In genomic region chrX:63657821-63658220, GRCh38 we compare ENCODE assay signal across 11 cellular contexts.
A peak's percentile ranks its signal among the peaks of the same experiment; 100 is the strongest.
DNase-seq lines count a peak whose midpoint lies in the region; ATAC-seq and TF ChIP-seq lines count a peak whose summit lies in the region.
"Had no signal": no experiment of that assay in that cellular context is flagged by ENCODE, and none has a peak within 500 bp of the region (broad histone marks: within the 10 kb centered on the region; RNA-seq: fewer than 3 reads in every experiment).

No MANE protein-coding gene starts in this region.

- CTCF ChIA-PET in RWPE1 (lab: Yijun Ruan, JAX), result no interaction called here

- no peak overlapping the region for H3K4me3 ChIP-seq in fibroblast of villous mesenchyme (ENCODE audit: low read depth, low read length)
- H3K4me3 ChIP-seq in psoas muscle, result no peak overlapping the region
- H3K4me3 ChIP-seq: SK-N-MC had no signal

- H3K36me3 ChIP-seq in psoas muscle (ENCODE audit: insufficient read depth in 1 of 2, low read depth in 1 of 2), result no peaks in the 10 kb centered on the region

- no peaks in the 10 kb centered on the region for H3K9me3 ChIP-seq in psoas muscle

- intact Hi-C loops in psoas muscle (cut with DNase I), result no loop called here

- DNase-seq in ELR (ENCODE audit: low read depth), result peak; percentile 78
- DNase-seq in RWPE1 (ENCODE audit: low spot score), result peak; percentile 22
- peak; percentile 64 for DNase-seq in fibroblast of villous mesenchyme (ENCODE audit: low read depth)
- peak; percentile 24 to 50 for DNase-seq in psoas muscle
- no peak for DNase-seq in stimulated activated CD4-positive, alpha-beta T cell treated with anti-CD3 and anti-CD28 coated beads, Interleukin-4, amount 100 ng/mL, for 4 hours
- no peak for DNase-seq in SW 1271 (lab: John Stamatoyannopoulos, UW)
- DNase-seq: activated CD8-positive, alpha-beta memory T cell treated with anti-CD3 and anti-CD28 coated beads, Interleukin-2, amount 50 U/mL, for 4 hours; NCI-H1417 had no signal

- TF ChIP-seq CTCF in RWPE1 (conservative IDR thresholded peaks at IDR 0.05; ENCODE audit: low read depth) (no peak), fibroblast of villous mesenchyme (IDR thresholded peaks at IDR 0.05; ENCODE audit: insufficient read depth, low read depth, low read length) (no peak), psoas muscle (IDR thresholded peaks at IDR 0.05) (no peak)

- POLR2A ChIA-PET in RWPE1 (lab: Yijun Ruan, JAX; ENCODE audit: low non-redundant PET), result no interaction called here

- peaks cover 0 to 7% (median 0%) of the 10 kb centered on the region in 3 donors for H3K27me3 ChIP-seq in psoas muscle (ENCODE audit: insufficient read depth in 3 of 3, low read length in 2 of 3)

- H3K27ac ChIP-seq in RWPE1 (no peak overlapping the region), psoas muscle (no peak overlapping the region)
- H3K27ac ChIP-seq: SK-N-MC had no signal

- WGBS in psoas muscle, 3 donors, result 69 to 80% (median 77%) methylated on average over 6 of the region's 6 CpGs

- peak in 3 of 4 donors; percentile 32 to 65 (median 59) for ATAC-seq in psoas muscle
- ATAC-seq in HG03039 (IDR thresholded peaks at IDR 0.05; ENCODE audit: unreplicated experiment), result no peak
- ATAC-seq in HG03135 (IDR thresholded peaks at IDR 0.05; ENCODE audit: unreplicated experiment), result no peak

- no peaks in the 10 kb centered on the region for H3K4me1 ChIP-seq in psoas muscle

Comparison
In these comparisons a context has a peak if more than half of its experiments do, and no peak if none do; other contexts are left out.
1. DNase-seq: peak in ELR (single experiment), RWPE1 (single experiment), fibroblast of villous mesenchyme (single experiment) and psoas muscle (2 of 2); none in stimulated activated CD4-positive, alpha-beta T cell treated with anti-CD3 and anti-CD28 coated beads, Interleukin-4, amount 100 ng/mL, for 4 hours (0 of 2) and SW 1271 (0 of 2).
2. ATAC-seq: peak in psoas muscle (3 of 4); none in HG03039 (single experiment) and HG03135 (single experiment).